1 cellular context compared by ENCODE assay signal in genomic region chr1:234600418-234601216, GRCh38.
TF ChIP-seq lines count a peak whose summit lies in the region.

No MANE protein-coding gene starts in this region.

TF ChIP-seq in HepG2, 621 proteins besides CTCF, POLR2A, EP300 and RAD21 (continued from another document and continues in another):
- peak; percentile 48; the same call in 1 of the 2 replicates for TF ChIP-seq ZBTB10 (CRISPR knock-in tag; IDR thresholded peaks at IDR 0.05; ENCODE audit: borderline replicate concordance)
- TF ChIP-seq PRMT3 (CRISPR knock-in tag; IDR thresholded peaks at IDR 0.05; ENCODE audit: borderline replicate concordance, low read depth) = 0 out of 2 replicates have a peak, but pooled peaks have one; percentile 1
- peak; percentile 97 for TF ChIP-seq MBD4 (IDR thresholded peaks at IDR 0.05; ENCODE audit: borderline replicate concordance, low read length)
- TF ChIP-seq BCL6 (CRISPR knock-in tag; IDR thresholded peaks at IDR 0.05) = peak; percentile 74
- peak; percentile 26; the same call in 1 of the 2 replicates for TF ChIP-seq NCOA1 (CRISPR knock-in tag; IDR thresholded peaks at IDR 0.05)
- TF ChIP-seq RARA (CRISPR knock-in tag; IDR thresholded peaks at IDR 0.05) = peak; percentile 37; the same call in 1 of the 2 replicates
- TF ChIP-seq TFDP2 (CRISPR knock-in tag; IDR thresholded peaks at IDR 0.05) = 0 out of 2 replicates have a peak, but pooled peaks have one; percentile 13
- peak; percentile 77 for TF ChIP-seq ARID5B (CRISPR knock-in tag; IDR thresholded peaks at IDR 0.05)
- peak; percentile 43; the same call in 1 of the 2 replicates for TF ChIP-seq ATF2 (CRISPR knock-in tag; IDR thresholded peaks at IDR 0.05)
- 0 out of 2 replicates have a peak, but pooled peaks have one; percentile 41 for TF ChIP-seq TBX3 (IDR thresholded peaks at IDR 0.05; ENCODE audit: borderline replicate concordance)
- peak; percentile 86 for TF ChIP-seq TFE3 (CRISPR knock-in tag; IDR thresholded peaks at IDR 0.05)
- TF ChIP-seq ZSCAN12 (CRISPR knock-in tag; IDR thresholded peaks at IDR 0.05) = no peak
- peak; percentile 88 for TF ChIP-seq RBM22 (optimal IDR thresholded peaks at IDR 0.05; ENCODE audit: low read length)
- no peak; the same call in 1 of the 2 replicates for TF ChIP-seq ZFP36L1 (CRISPR knock-in tag; IDR thresholded peaks at IDR 0.05)
- TF ChIP-seq TFAP4 (IDR thresholded peaks at IDR 0.05; ENCODE audit: borderline replicate concordance, low read depth) = peak; percentile 84
- TF ChIP-seq ZNF501 (CRISPR knock-in tag; IDR thresholded peaks at IDR 0.05) = no peak
- TF ChIP-seq ARID3A (IDR thresholded peaks at IDR 0.05; ENCODE audit: low read depth, low read length) = peak; percentile 80
- no peak for TF ChIP-seq HIC2 (CRISPR knock-in tag; IDR thresholded peaks at IDR 0.05; ENCODE audit: low read depth)
- peak; percentile 4; the same call in 1 of the 2 replicates for TF ChIP-seq RBFOX2 (IDR thresholded peaks at IDR 0.05; ENCODE audit: low read depth, low read length)
- TF ChIP-seq HNF1A (IDR thresholded peaks at IDR 0.05; ENCODE audit: low read depth) = no peak
- 0 out of 2 replicates have a peak, but pooled peaks have one; percentile 21 for TF ChIP-seq HNF1A (CRISPR knock-in tag; IDR thresholded peaks at IDR 0.05; ENCODE audit: borderline replicate concordance)
- TF ChIP-seq SNAI1 (CRISPR knock-in tag; IDR thresholded peaks at IDR 0.05; ENCODE audit: borderline replicate concordance) = no peak
- 0 out of 2 replicates have a peak, but pooled peaks have one; percentile 30 for TF ChIP-seq ZKSCAN8 (CRISPR knock-in tag; IDR thresholded peaks at IDR 0.05; ENCODE audit: borderline replicate concordance)
- peak; percentile 5; the same call in 1 of the 2 replicates for TF ChIP-seq ZNF124 (CRISPR knock-in tag; IDR thresholded peaks at IDR 0.05)
- no peak for TF ChIP-seq ZNF770 (CRISPR knock-in tag; IDR thresholded peaks at IDR 0.05)
- TF ChIP-seq POLR2AphosphoS2 (IDR thresholded peaks at IDR 0.05; ENCODE audit: low read depth, low read length) = peak; percentile 69; the same call in 1 of the 2 replicates
- TF ChIP-seq HNRNPLL (IDR thresholded peaks at IDR 0.05; ENCODE audit: low read depth, low read length, poor library complexity, severe bottlenecking) = no peak
- peak; percentile 7 for TF ChIP-seq SKI (IDR thresholded peaks at IDR 0.05; ENCODE audit: partially characterized antibody)
